ENCODE assay signal across 23 cellular contexts in the genomic region with DNA sequence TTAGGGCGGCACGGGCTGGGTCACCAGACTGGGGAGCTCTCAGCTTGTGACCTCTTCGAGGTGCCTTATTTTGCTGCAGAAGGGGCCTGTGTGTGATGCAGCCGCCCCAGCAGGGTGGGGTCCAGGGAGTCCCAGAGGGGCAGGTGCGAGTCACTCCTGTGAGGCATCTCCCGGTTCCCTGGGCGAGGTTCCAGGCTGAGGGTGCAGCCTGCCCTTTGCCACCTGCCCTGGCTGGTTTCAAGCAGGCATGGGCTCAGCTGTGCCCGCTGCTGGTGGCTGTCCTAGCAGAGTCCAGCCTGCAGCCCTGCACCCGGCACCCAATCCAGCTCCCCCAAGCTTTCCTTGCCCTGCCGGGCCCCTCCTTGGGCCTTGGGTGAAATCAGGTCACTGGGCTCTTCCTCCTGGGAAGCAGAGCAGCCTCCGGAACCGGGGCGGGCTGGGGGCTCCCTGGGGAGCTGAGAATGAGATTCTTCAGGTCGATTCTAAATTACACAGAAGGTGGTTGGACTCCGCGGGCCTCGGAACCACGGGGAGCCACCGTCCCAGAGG.
DNase-seq lines count a peak whose midpoint lies in the region; ATAC-seq, FAIRE-seq and TF ChIP-seq lines count a peak whose summit lies in the region.
"Had no signal": no experiment of that assay in that cellular context is flagged by ENCODE, and none has a peak within 500 bp of the region (broad histone marks: within the 10 kb centered on the region; RNA-seq: fewer than 3 reads in every experiment).

No MANE protein-coding gene starts in this region.

- peaks cover 8 to 87% (median 17%) of the 10 kb centered on the region in 4 donors for H3K4me1 ChIP-seq in Peyer's patch
- peaks cover 8 to 17% of the 10 kb centered on the region in 2 donors for H3K4me1 ChIP-seq in kidney (ENCODE audit: control insufficient read depth in 1 of 2, insufficient read depth in 1 of 2, low read depth in 1 of 2, low read length in 2 of 2)
- peaks cover 7 to 16% (median 12%) of the 10 kb centered on the region in 3 donors for H3K4me1 ChIP-seq in pancreas

- FAIRE-seq in kidney (lab: Jason Lieb, UNC) (no peak), pancreas (lab: Jason Lieb, UNC) (no peak), HTR-8/SVneo (lab: Jason Lieb, UNC) (no peak)

- intact Hi-C loops in kidney (cut with DNase I) (no loop called here), pancreas (cut with DNase I) (no loop called here)

- H3K27me3 ChIP-seq in Peyer's patch (no peaks in the 10 kb centered on the region), pancreas (no peaks in the 10 kb centered on the region)
- H3K27me3 ChIP-seq: cardiac muscle cell, gastroesophageal sphincter, uterus had no signal

- H3K27ac ChIP-seq in Peyer's patch (peak overlapping the region in 3 of 4 donors; percentile 84 to 99 (median 95)), kidney (ENCODE audit: low read depth in 2 of 2, low read length in 2 of 2) (no peak overlapping the region), pancreas (no peak overlapping the region)
- H3K27ac ChIP-seq: 22Rv1, cardiac muscle cell, SK-N-MC had no signal

- peak overlapping the region in 2 of 4 donors; percentile 36 to 42 for H3K4me3 ChIP-seq in Peyer's patch
- H3K4me3 ChIP-seq in kidney (ENCODE audit: low read length in 2 of 2), result no peak overlapping the region
- no peak overlapping the region for H3K4me3 ChIP-seq in pancreas
- H3K4me3 ChIP-seq: cardiac muscle cell, esophagus muscularis mucosa, gastroesophageal sphincter, SK-N-MC, uterus had no signal

- TF ChIP-seq POLR2A in Peyer's patch (IDR thresholded peaks at IDR 0.05), result peak; percentile 90 to 93

- DNase-seq in DMS53 (lab: John Stamatoyannopoulos, UW) (peak; percentile 20), DMS53 treated with DMSO at 0.1 percent for 48 hours (lab: John Stamatoyannopoulos, UW; ENCODE audit: unreplicated experiment) (no peak), Peyer's patch (peak in 2 of 3 donors; percentile 92 to 95), kidney (peak; percentile 83), pancreas (peak in 4 of 6 donors; percentile 16 to 77 (median 50)), germinal center (ENCODE audit: low spot score) (no peak), HTR-8/SVneo (ENCODE audit: insufficient read length, low spot score) (no peak)
- DNase-seq in effector CD4-positive, alpha-beta T cell, result no peak
- DNase-seq: activated B cell treated with CpG ODN at 0.5 μM for 24 hours; activated CD8-positive, alpha-beta T cell treated with anti-CD3 and anti-CD28 coated beads, Interleukin-2, amount 10 ng/mL, durations not matched to agents 7 days and 5 days; activated naive CD4-positive, alpha-beta T cell; activated T-cell treated with anti-CD3 and anti-CD28 coated beads, Interleukin-2, amount 50 U/mL, for 1 hour; AML-193; HCEC 1CT; NCI-H1436; nucleus accumbens; T-helper 9 cell; uterus had no signal

- no peak overlapping the region for H3K9ac ChIP-seq in kidney (ENCODE audit: low read length in 2 of 2)

- ATAC-seq in pancreas, result no peak
- ATAC-seq: activated CD8-positive, alpha-beta T cell treated with anti-CD3 and anti-CD28 coated beads, Interleukin-2, amount 10 ng/mL, durations not matched to agents 7 days and 5 days; gastroesophageal sphincter had no signal

- TF ChIP-seq CTCF in Peyer's patch (IDR thresholded peaks at IDR 0.05), result peak in 2 of 6 experiments; percentile 5 to 19
- no peak for TF ChIP-seq CTCF in kidney (IDR thresholded peaks at IDR 0.05; ENCODE audit: borderline replicate concordance, extremely low read depth, insufficient read depth)
- no peak for TF ChIP-seq CTCF in pancreas (IDR thresholded peaks at IDR 0.05)

- 84 to 86% methylated on average over 19 of the region's 19 CpGs for WGBS in pancreas, 2 donors

- H3K36me3 ChIP-seq in Peyer's patch, result no peaks in the 10 kb centered on the region
- H3K36me3 ChIP-seq in kidney (ENCODE audit: control insufficient read depth in 1 of 2, insufficient read depth in 2 of 2, low read length in 2 of 2), result no peaks in the 10 kb centered on the region
- H3K36me3 ChIP-seq in pancreas, result no peaks in the 10 kb centered on the region
- H3K36me3 ChIP-seq: cardiac muscle cell, esophagus muscularis mucosa, gastroesophageal sphincter, uterus had no signal

- H3K9me3 ChIP-seq in Peyer's patch (no peaks in the 10 kb centered on the region), kidney (ENCODE audit: control insufficient read depth in 1 of 2, low read length in 2 of 2) (no peaks in the 10 kb centered on the region), pancreas (no peaks in the 10 kb centered on the region)
- H3K9me3 ChIP-seq: esophagus muscularis mucosa, gastroesophageal sphincter, uterus had no signal

Comparison
In these comparisons a context has a peak if more than half of its experiments do, and no peak if none do; other contexts are left out.
1. DNase-seq: peak in DMS53 (single experiment), Peyer's patch (2 of 3), kidney (single experiment) and pancreas (4 of 6); none in DMS53 treated with DMSO at 0.1 percent for 48 hours (single experiment), germinal center (single experiment), HTR-8/SVneo (single experiment) and effector CD4-positive, alpha-beta T cell (single experiment).
2. H3K27ac ChIP-seq: peak in Peyer's patch (3 of 4); none in kidney (0 of 2) and pancreas (0 of 4).